In the genomic region with DNA sequence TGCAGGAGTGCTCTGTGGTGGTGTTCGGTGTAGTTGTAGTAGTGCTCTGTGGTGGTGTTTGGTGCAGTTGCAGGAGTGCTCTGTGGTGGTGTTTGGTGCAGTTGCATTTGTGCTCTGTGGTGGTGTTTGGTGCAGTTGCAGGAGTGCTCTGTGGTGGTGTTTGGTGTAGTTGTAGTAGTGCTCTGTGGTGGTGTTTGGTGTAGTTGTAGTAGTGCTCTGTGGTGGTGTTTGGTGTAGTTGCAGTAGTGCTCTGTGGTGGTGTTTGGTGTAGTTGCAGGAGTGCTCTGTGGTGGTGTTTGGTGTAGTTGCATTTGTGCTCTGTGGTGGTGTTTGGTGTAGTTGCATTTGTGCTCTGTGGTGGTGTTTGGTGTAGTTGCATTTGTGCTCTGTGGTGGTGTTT, we compare ENCODE assay signal across 8 cellular contexts.
DNase-seq lines count a peak whose midpoint lies in the region; ATAC-seq, FAIRE-seq and TF ChIP-seq lines count a peak whose summit lies in the region.
"Not testable (repeated sequence)": the region's sequence is repeated elsewhere in the genome, so short reads cannot be mapped to it uniquely, and the experiment has no call there.

No MANE protein-coding gene starts in this region.

- BruUV-seq in GM12878 (replicated peaks; lab: Mats Ljungman, UMichigan); endothelial cell of umbilical vein (replicated peaks; lab: Mats Ljungman, UMichigan): not testable (repeated sequence)

- intact Hi-C loops in GM12878 (cut with micrococcal nuclease; ENCODE audit: unreplicated experiment); endothelial cell of umbilical vein (cut with micrococcal nuclease): not testable (repeated sequence)

- peaks cover 30% of the 10 kb centered on the region for H3K27me3 ChIP-seq in WERI-Rb-1 (ENCODE audit: insufficient read depth, low read depth, severe bottlenecking)
- H3K27me3 ChIP-seq in GM12878 (replicated peaks in 1 of 2; ENCODE audit: control insufficient read depth in 2 of 2, insufficient read depth in 2 of 2, low read length in 1 of 2); endothelial cell of umbilical vein (ENCODE audit: control insufficient read depth in 2 of 2, insufficient read depth in 2 of 2, low read length in 2 of 2): not testable (repeated sequence)

- not testable (repeated sequence) for H4K20me1 ChIP-seq in GM12878 (ENCODE audit: control insufficient read depth, insufficient read depth); endothelial cell of umbilical vein (replicated peaks; ENCODE audit: control insufficient read depth, extremely low read depth, insufficient read depth, low read length)

- H3K9ac ChIP-seq in GM12878 (ENCODE audit: control insufficient read depth, insufficient read depth, low read length); endothelial cell of umbilical vein (replicated peaks; ENCODE audit: extremely low read depth, insufficient read depth, low read length): not testable (repeated sequence)

- H3K4me1 Mint-ChIP-seq in activated CD8-positive, alpha-beta memory T cell treated with anti-CD3 and anti-CD28 coated beads, Interleukin-2, amount 10 ng/mL, durations not matched to agents 7 days and 5 days; osteocyte (ENCODE audit: unreplicated experiment): not testable (repeated sequence)

- not testable (repeated sequence) for H3K79me2 ChIP-seq in GM12878 (ENCODE audit: control insufficient read depth, insufficient read depth, low read length); endothelial cell of umbilical vein (ENCODE audit: control insufficient read depth, insufficient read depth, low read length)

- not testable (repeated sequence) for TF ChIP-seq CTCF in A549 (IDR thresholded peaks at IDR 0.05); WERI-Rb-1 (IDR thresholded peaks at IDR 0.05; ENCODE audit: low read depth, low read length); GM12878 (IDR thresholded peaks at IDR 0.05 in 2 of 3, conservative IDR thresholded peaks at IDR 0.05 in 1 of 3; ENCODE audit: control insufficient read depth in 2 of 3, extremely low read depth in 1 of 3, insufficient read depth in 1 of 3, low read depth in 3 of 3, low read length in 3 of 3); endothelial cell of umbilical vein (IDR thresholded peaks at IDR 0.05; ENCODE audit: extremely low read depth in 1 of 2, insufficient read depth in 1 of 2, low read depth in 1 of 2, low read length in 2 of 2); osteocyte (IDR thresholded peaks at IDR 0.05)

- H3K4me1 ChIP-seq in A549; GM12878 (ENCODE audit: control insufficient read depth, insufficient read depth, low read length); endothelial cell of umbilical vein (ENCODE audit: control insufficient read depth, extremely low read depth, insufficient read depth, low read length): not testable (repeated sequence)

- H3K4me3 ChIP-seq in A549; WERI-Rb-1 (ENCODE audit: low read depth, low read length); GM12878; endothelial cell of umbilical vein (replicated peaks in 1 of 3; ENCODE audit: insufficient read depth in 1 of 3, low read depth in 1 of 3, low read length in 3 of 3): not testable (repeated sequence)

- FAIRE-seq in A549 (lab: Jason Lieb, UNC) (peak; percentile 99), GM12878 (lab: Jason Lieb, UNC) (peak; percentile 56), endothelial cell of umbilical vein (lab: Jason Lieb, UNC) (peak; percentile 50)

- H2AFZ ChIP-seq in GM12878 (ENCODE audit: control insufficient read depth, low read depth, low read length); endothelial cell of umbilical vein (ENCODE audit: low read depth, low read length): not testable (repeated sequence)

- H3K27me3 Mint-ChIP-seq in activated CD8-positive, alpha-beta memory T cell treated with anti-CD3 and anti-CD28 coated beads, Interleukin-2, amount 10 ng/mL, durations not matched to agents 7 days and 5 days; osteocyte (ENCODE audit: unreplicated experiment): not testable (repeated sequence)

- dilution Hi-C loops in endothelial cell of umbilical vein (cut with MboI; ENCODE audit: extremely low pct_ligation_motif_present, low sequenced_read_pairs), result not testable (repeated sequence)

- TF ChIP-seq EP300 in A549 (IDR thresholded peaks at IDR 0.05); GM12878 (IDR thresholded peaks at IDR 0.05; ENCODE audit: borderline replicate concordance in 1 of 2, control insufficient read depth in 1 of 2, low read depth in 2 of 2, low read length in 2 of 2): not testable (repeated sequence)

- RAD21 ChIA-PET in GM12878 (lab: Charles Lee; ENCODE audit: unreplicated experiment), result not testable (repeated sequence)

- not testable (repeated sequence) for H3K9me1 ChIP-seq in endothelial cell of umbilical vein (replicated peaks; ENCODE audit: control insufficient read depth, extremely low read depth, insufficient read depth, low read length)

- 0% methylated on average over 1 of the region's 1 CpG for WGBS in A549 (ENCODE audit: missing lambda C conversion rate)
- WGBS in GM12878 (ENCODE audit: insufficient coverage, insufficient replicate concordance, low lambda C conversion rate, missing lambda C conversion rate), result 0% methylated on average over 1 of the region's 1 CpG

- not testable (repeated sequence) for H3K27ac ChIP-seq in A549; WERI-Rb-1; GM12878 (ENCODE audit: control insufficient read depth, insufficient read depth); endothelial cell of umbilical vein (ENCODE audit: insufficient read depth, low read depth, low read length)

- in situ Hi-C loops in GM12878 (cut with MboI), result not testable (repeated sequence)

- TF ChIP-seq POLR2A in A549 (IDR thresholded peaks at IDR 0.05; ENCODE audit: low read length); GM12878 (IDR thresholded peaks at IDR 0.05; ENCODE audit: low read depth, low read length); endothelial cell of umbilical vein (IDR thresholded peaks at IDR 0.05; ENCODE audit: low read depth, low read length): not testable (repeated sequence)

- SMC1A ChIA-PET in GM12878 (lab: Charles Lee; ENCODE audit: uncharacterized antibody, unreplicated experiment), result not testable (repeated sequence)

- not testable (repeated sequence) for H3K9me3 ChIP-seq in A549; GM12878 (replicated peaks; ENCODE audit: control insufficient read depth, insufficient read depth, low read length); endothelial cell of umbilical vein (replicated peaks; ENCODE audit: control insufficient read depth, insufficient read depth, low read length)
- peaks cover 10% of the 10 kb centered on the region for H3K9me3 ChIP-seq in WERI-Rb-1 (ENCODE audit: severe bottlenecking)

- not testable (repeated sequence) for H3K36me3 ChIP-seq in WERI-Rb-1; GM12878 (ENCODE audit: control insufficient read depth in 2 of 2, insufficient read depth in 2 of 2, low read length in 1 of 2); endothelial cell of umbilical vein (ENCODE audit: control insufficient read depth in 2 of 2, extremely low read depth in 1 of 2, insufficient read depth in 2 of 2, low read length in 2 of 2)

- POLR2A ChIA-PET in A549 (lab: Yijun Ruan, JAX); GM12878 (lab: Charles Lee); endothelial cell of umbilical vein (lab: Charles Lee): not testable (repeated sequence)

- not testable (repeated sequence) for DNase-seq in A549 (ENCODE audit: low read depth in 1 of 2, low spot score in 1 of 2); GM12878 (ENCODE audit: low read depth, low spot score); endothelial cell of umbilical vein (ENCODE audit: low read depth, low spot score)
- DNase-seq in WERI-Rb-1, result peak; percentile 35
- peak; percentile 46 for DNase-seq in activated CD8-positive, alpha-beta memory T cell treated with anti-CD3 and anti-CD28 coated beads, Interleukin-2, amount 10 ng/mL, durations not matched to agents 7 days and 5 days
- peak; percentile 17 for DNase-seq in activated effector memory CD4-positive, alpha-beta T cell treated with Interleukin-2 at 50 U/mL for 16 hours
- peak; percentile 96 for DNase-seq in osteocyte (ENCODE audit: extremely low spot score, unreplicated experiment)
- DNase-seq in stimulated activated CD8-positive, alpha-beta memory T cell treated with anti-CD3 and anti-CD28 coated beads, Interleukin-12 subunit alpha, Interleukin-12 subunit beta, amount 100 ng/mL, for 4 hours (ENCODE audit: low read depth), result peak; percentile 3

- not testable (repeated sequence) for H3K4me2 ChIP-seq in A549; GM12878 (ENCODE audit: control insufficient read depth, insufficient read depth); endothelial cell of umbilical vein (ENCODE audit: insufficient read depth, low read length)

- CTCF ChIA-PET in A549 (lab: Yijun Ruan, JAX); activated CD8-positive, alpha-beta memory T cell treated with anti-CD3 and anti-CD28 coated beads, Interleukin-2, amount 10 ng/mL, durations not matched to agents 7 days and 5 days (lab: Charles Lee); GM12878 (lab: Yijun Ruan, JAX); endothelial cell of umbilical vein (lab: Charles Lee): not testable (repeated sequence)

- not testable (repeated sequence) for TF ChIP-seq RAD21 in A549 (conservative IDR thresholded peaks at IDR 0.05 in 1 of 2, IDR thresholded peaks at IDR 0.05 in 1 of 2); GM12878 (IDR thresholded peaks at IDR 0.05; ENCODE audit: insufficient read depth, low read depth, low read length)

- H3K9me3 Mint-ChIP-seq in activated CD8-positive, alpha-beta memory T cell treated with anti-CD3 and anti-CD28 coated beads, Interleukin-2, amount 10 ng/mL, durations not matched to agents 7 days and 5 days (ENCODE audit: low read depth), result peaks cover 17% of the 10 kb centered on the region
- H3K9me3 Mint-ChIP-seq in osteocyte (ENCODE audit: unreplicated experiment), result not testable (repeated sequence)

- H3K36me3 Mint-ChIP-seq in activated CD8-positive, alpha-beta memory T cell treated with anti-CD3 and anti-CD28 coated beads, Interleukin-2, amount 10 ng/mL, durations not matched to agents 7 days and 5 days; osteocyte (ENCODE audit: unreplicated experiment): not testable (repeated sequence)

- not testable (repeated sequence) for H3K27ac Mint-ChIP-seq in activated CD8-positive, alpha-beta memory T cell treated with anti-CD3 and anti-CD28 coated beads, Interleukin-2, amount 10 ng/mL, durations not matched to agents 7 days and 5 days; osteocyte (ENCODE audit: unreplicated experiment)

- ATAC-seq in A549; activated CD8-positive, alpha-beta memory T cell treated with anti-CD3 and anti-CD28 coated beads, Interleukin-2, amount 10 ng/mL, durations not matched to agents 7 days and 5 days; GM12878: not testable (repeated sequence)

- not testable (repeated sequence) for H3K4me3 Mint-ChIP-seq in activated CD8-positive, alpha-beta memory T cell treated with anti-CD3 and anti-CD28 coated beads, Interleukin-2, amount 10 ng/mL, durations not matched to agents 7 days and 5 days; osteocyte (ENCODE audit: unreplicated experiment)
